8 cellular contexts compared by ENCODE assay signal in the genomic region with DNA sequence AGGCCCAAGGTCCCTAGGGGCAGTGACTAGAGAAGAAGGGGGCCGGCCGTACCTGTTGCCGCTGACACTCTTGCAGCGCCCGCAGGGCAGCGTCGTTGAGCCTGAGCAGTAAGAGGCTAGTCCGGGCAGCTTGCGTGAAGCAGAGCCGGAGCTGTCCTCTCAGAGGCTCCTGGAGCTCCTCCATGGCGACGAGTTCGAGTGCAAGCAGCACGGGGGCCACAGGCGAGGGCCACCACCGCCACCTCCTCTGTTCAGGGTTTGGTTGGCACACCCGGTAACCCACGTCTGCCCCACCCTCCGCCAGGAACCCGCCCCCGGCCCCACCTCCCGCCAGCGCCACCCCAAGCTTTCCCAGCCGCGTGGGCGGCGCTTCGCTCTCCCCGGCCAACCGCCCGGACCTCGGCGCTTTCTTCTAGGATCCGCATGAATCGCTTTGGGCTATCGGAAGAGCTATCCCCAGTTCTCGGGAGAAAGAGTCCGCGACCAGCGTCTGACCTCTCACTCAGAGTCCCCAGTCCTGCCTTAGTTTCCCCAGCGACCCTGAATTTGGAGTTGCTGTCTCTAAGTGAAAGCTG. TPM values are rescaled to one million over a fixed set of nuclear protein-coding genes. Genes with fewer than 3 reads are reported as not detected.
A peak's percentile ranks its signal among the peaks of the same experiment; 100 is the strongest.
DNase-seq lines count a peak whose midpoint lies in the region; TF ChIP-seq lines count a peak whose summit lies in the region.

A gene with protein sequence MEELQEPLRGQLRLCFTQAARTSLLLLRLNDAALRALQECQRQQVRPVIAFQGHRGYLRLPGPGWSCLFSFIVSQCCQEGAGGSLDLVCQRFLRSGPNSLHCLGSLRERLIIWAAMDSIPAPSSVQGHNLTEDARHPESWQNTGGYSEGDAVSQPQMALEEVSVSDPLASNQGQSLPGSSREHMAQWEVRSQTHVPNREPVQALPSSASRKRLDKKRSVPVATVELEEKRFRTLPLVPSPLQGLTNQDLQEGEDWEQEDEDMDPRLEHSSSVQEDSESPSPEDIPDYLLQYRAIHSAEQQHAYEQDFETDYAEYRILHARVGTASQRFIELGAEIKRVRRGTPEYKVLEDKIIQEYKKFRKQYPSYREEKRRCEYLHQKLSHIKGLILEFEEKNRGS (minus strand): TSS at position 249 of the 575 bp plus-strand sequence. CDS start 65 bp downstream, at position 184.

- H3K9me3 ChIP-seq in ascending aorta, result no peaks in the 10 kb centered on the region
- no peaks in the 10 kb centered on the region for H3K9me3 ChIP-seq in skeletal muscle tissue (ENCODE audit: control insufficient read depth in 3 of 3, low read length in 3 of 3)

- intact Hi-C loops in ascending aorta (cut with DNase I), result loop anchor here (1.0 to 10.0 kb wide), 3 partner anchors 15 to 262 kb away; a partner anchor contains a TSS

- peak; percentile 90 for DNase-seq in GM06990 (ENCODE audit: extremely low read depth, insufficient read length)
- no peak for DNase-seq in HFF-Myc (ENCODE audit: extremely low read depth, low read depth)
- peak; percentile 87 for DNase-seq in NCI-H1092 treated with DMSO at 0.1 percent for 48 hours (lab: John Stamatoyannopoulos, UW)
- DNase-seq in T-helper 1 cell, result peak; percentile 65 to 74 (median 72)
- peak; percentile 32 to 88 for DNase-seq in ascending aorta (ENCODE audit: low spot score in 2 of 2)
- DNase-seq in hypothalamus (lab: John Stamatoyannopoulos, UW), result peak in 39 of 51 donors; percentile 22 to 73 (median 53)
- no peak for DNase-seq in GM19240 (ENCODE audit: insufficient read length, low spot score)

- peak within 1 kb of the TSS; percentile 81 to 89 (median 86) for H3K9ac ChIP-seq in skeletal muscle tissue (ENCODE audit: low read depth in 1 of 3, low read length in 3 of 3)

- peak within 1 kb of the TSS; percentile 71 for H3K4me3 ChIP-seq in GM06990 (replicated peaks; ENCODE audit: low read depth, low read length)
- H3K4me3 ChIP-seq in HFF-Myc (replicated peaks; ENCODE audit: low read depth, low read length), result peak within 1 kb of the TSS; percentile 51
- H3K4me3 ChIP-seq in ascending aorta, result peak within 1 kb of the TSS; percentile 57 to 73
- peak within 1 kb of the TSS; percentile 85 to 88 (median 86) for H3K4me3 ChIP-seq in skeletal muscle tissue (ENCODE audit: low read length in 3 of 3)

- peaks cover 0 to 11% of the 10 kb centered on the region in 2 donors for H3K4me1 ChIP-seq in ascending aorta
- peaks cover 4 to 19% (median 10%) of the 10 kb centered on the region in 3 donors for H3K4me1 ChIP-seq in skeletal muscle tissue (ENCODE audit: control insufficient read depth in 3 of 3, insufficient read depth in 3 of 3, low read length in 3 of 3)

- peaks cover 5% of the 10 kb centered on the region for H3K36me3 ChIP-seq in GM06990 (ENCODE audit: control insufficient read depth, insufficient read depth, low read length)
- H3K36me3 ChIP-seq in ascending aorta, result peaks cover 6 to 26% of the 10 kb centered on the region in 2 donors
- H3K36me3 ChIP-seq in skeletal muscle tissue (ENCODE audit: control insufficient read depth in 3 of 3, insufficient read depth in 3 of 3, low read length in 3 of 3), result peaks cover 12 to 19% (median 12%) of the 10 kb centered on the region in 3 donors

- no peak for TF ChIP-seq CTCF in GM06990 (IDR thresholded peaks at IDR 0.05; ENCODE audit: insufficient read depth, low read length, poor library complexity, severe bottlenecking)
- TF ChIP-seq CTCF in HFF-Myc (IDR thresholded peaks at IDR 0.05; ENCODE audit: low read depth, low read length, missing control alignments), result no peak
- TF ChIP-seq CTCF in ascending aorta (IDR thresholded peaks at IDR 0.05), result no peak

- H3K27me3 ChIP-seq in GM06990 (replicated peaks; ENCODE audit: control insufficient read depth, insufficient read depth, low read length) (no peaks in the 10 kb centered on the region), ascending aorta (no peaks in the 10 kb centered on the region), skeletal muscle tissue (ENCODE audit: control insufficient read depth in 3 of 3, insufficient read depth in 3 of 3, low read length in 3 of 3) (no peaks in the 10 kb centered on the region)

- H3K27ac ChIP-seq in ascending aorta (peak within 1 kb of the TSS; percentile 88 to 92), skeletal muscle tissue (ENCODE audit: low read depth, low read length) (peak within 1 kb of the TSS; percentile 78)

RNA-seq across cellular contexts. Expression of the gene that starts here (rescaled TPM):
- total RNA-seq in ascending aorta, result 39.5 TPM
- total RNA-seq in skeletal muscle tissue, result 4.2 TPM

Comparison
In these comparisons a context has a peak if more than half of its experiments do, and no peak if none do; other contexts are left out.
1. DNase-seq: peak in GM06990 (single experiment), NCI-H1092 treated with DMSO at 0.1 percent for 48 hours (single experiment), T-helper 1 cell (5 of 5), ascending aorta (2 of 2) and hypothalamus (39 of 51); none in HFF-Myc (single experiment) and GM19240 (single experiment).
2. Peak in every context shown above with its lines, with median percentiles within 50 percentile points of each other: H3K4me3 ChIP-seq.